In genomic region chr12:40013292-40013691, GRCh38 we compare ENCODE assay signal across 26 cellular contexts.
"Had no signal": no experiment of that assay in that cellular context is flagged by ENCODE, and none has a peak within 500 bp of the region (broad histone marks: within the 10 kb centered on the region; RNA-seq: fewer than 3 reads in every experiment).

No MANE protein-coding gene starts in this region.

- H3K4me3 ChIP-seq: esophagus muscularis mucosa, gastroesophageal sphincter had no signal

- H3K36me3 Mint-ChIP-seq: activated CD4-positive, alpha-beta memory T cell treated with anti-CD3 and anti-CD28 coated beads for 36 hours; activated naive CD4-positive, alpha-beta T cell treated with anti-CD3 and anti-CD28 coated beads, Interleukin-2, amount 10 ng/mL, durations not matched to agents 7 days and 5 days; activated naive CD4-positive, alpha-beta T cell treated with anti-CD3 and anti-CD28 coated beads, Interleukin-2, amount 50 U/mL, for 72 hours had no signal

- H3K9me3 ChIP-seq: esophagus muscularis mucosa, gastroesophageal sphincter had no signal

- H3K9me3 Mint-ChIP-seq: activated CD4-positive, alpha-beta memory T cell treated with anti-CD3 and anti-CD28 coated beads for 36 hours; activated CD4-positive, alpha-beta T cell treated with anti-CD3 and anti-CD28 coated beads, Interleukin-2, amount 10 ng/mL, durations not matched to agents 24 days and 14 days; activated naive CD4-positive, alpha-beta T cell treated with anti-CD3 and anti-CD28 coated beads, Interleukin-2, amount 10 ng/mL, durations not matched to agents 7 days and 5 days; activated naive CD4-positive, alpha-beta T cell treated with anti-CD3 and anti-CD28 coated beads, Interleukin-2, amount 50 U/mL, for 72 hours; activated naive CD8-positive, alpha-beta T cell treated with anti-CD3 and anti-CD28 coated beads, Interleukin-2, amount 10 ng/mL, durations not matched to agents 7 days and 5 days; activated T-cell treated with anti-CD3 and anti-CD28 coated beads, Interleukin-2, amount 50 U/mL, for 24 hours; activated T-cell treated with anti-CD3 and anti-CD28 coated beads, Interleukin-2, amount 50 U/mL, for 72 hours; central memory CD8-positive, alpha-beta T cell; effector memory CD8-positive, alpha-beta T cell had no signal

- H3K36me3 ChIP-seq: brain microvascular endothelial cell, esophagus muscularis mucosa, gastroesophageal sphincter had no signal

- H3K27me3 Mint-ChIP-seq: activated CD4-positive, alpha-beta memory T cell treated with anti-CD3 and anti-CD28 coated beads for 36 hours; activated CD4-positive, alpha-beta T cell treated with anti-CD3 and anti-CD28 coated beads for 36 hours; activated naive CD4-positive, alpha-beta T cell treated with anti-CD3 and anti-CD28 coated beads, Interleukin-2, amount 10 ng/mL, durations not matched to agents 7 days and 5 days; activated naive CD8-positive, alpha-beta T cell treated with anti-CD3 and anti-CD28 coated beads, Interleukin-2, amount 10 ng/mL, durations not matched to agents 7 days and 5 days; activated T-cell treated with anti-CD3 and anti-CD28 coated beads, Interleukin-2, amount 50 U/mL, for 24 hours; central memory CD8-positive, alpha-beta T cell; effector memory CD8-positive, alpha-beta T cell had no signal

- H3K27ac ChIP-seq: brain microvascular endothelial cell, esophagus muscularis mucosa, gastroesophageal sphincter had no signal

- H3K27me3 ChIP-seq: brain microvascular endothelial cell, esophagus muscularis mucosa, gastroesophageal sphincter had no signal

- DNase-seq: activated CD4-positive, alpha-beta memory T cell treated with anti-CD3 and anti-CD28 coated beads for 36 hours; activated CD4-positive, alpha-beta T cell treated with anti-CD3 and anti-CD28 coated beads for 36 hours; activated CD4-positive, alpha-beta T cell treated with anti-CD3 and anti-CD28 coated beads, Interleukin-2, amount 10 ng/mL, durations not matched to agents 24 days and 14 days; activated CD4-positive, CD25-positive, alpha-beta regulatory T cell; activated CD4-positive, CD25-positive, alpha-beta regulatory T cell treated with anti-CD3 and anti-CD28 coated beads, Interleukin-2, amount 50 U/mL, for 72 hours; activated CD8-positive, alpha-beta memory T cell treated with anti-CD3 and anti-CD28 coated beads, Interleukin-2, amount 50 U/mL, for 48 hours; activated CD8-positive, alpha-beta T cell treated with anti-CD3 and anti-CD28 coated beads, Interleukin-2, amount 10 ng/mL, durations not matched to agents 7 days and 5 days; activated gamma-delta T cell; activated naive CD4-positive, alpha-beta T cell; activated naive CD4-positive, alpha-beta T cell treated with anti-CD3 and anti-CD28 coated beads, Interleukin-2, amount 10 ng/mL, durations not matched to agents 7 days and 5 days; activated naive CD8-positive, alpha-beta T cell treated with anti-CD3 and anti-CD28 coated beads, Interleukin-2, amount 10 ng/mL, durations not matched to agents 7 days and 5 days; activated T-cell treated with anti-CD3 and anti-CD28 coated beads for 4 hours; activated T-cell treated with anti-CD3 and anti-CD28 coated beads, Interleukin-2, amount 50 U/mL, for 24 hours; activated T-cell treated with anti-CD3 and anti-CD28 coated beads, Interleukin-2, amount 50 U/mL, for 72 hours; brain microvascular endothelial cell; cortex of kidney; dermis blood vessel endothelial cell; effector CD4-positive, alpha-beta T cell; effector memory CD8-positive, alpha-beta T cell; erythroblast; foreskin melanocyte; T-helper 2 cell had no signal

- ATAC-seq: activated CD4-positive, alpha-beta T cell treated with anti-CD3 and anti-CD28 coated beads for 36 hours; activated CD8-positive, alpha-beta T cell treated with anti-CD3 and anti-CD28 coated beads, Interleukin-2, amount 10 ng/mL, durations not matched to agents 7 days and 5 days; effector memory CD8-positive, alpha-beta T cell; gastroesophageal sphincter had no signal

- H3K4me3 Mint-ChIP-seq: activated CD4-positive, alpha-beta memory T cell treated with anti-CD3 and anti-CD28 coated beads for 36 hours; activated CD4-positive, alpha-beta T cell treated with anti-CD3 and anti-CD28 coated beads for 36 hours; activated CD4-positive, alpha-beta T cell treated with anti-CD3 and anti-CD28 coated beads, Interleukin-2, amount 10 ng/mL, durations not matched to agents 24 days and 14 days; activated CD8-positive, alpha-beta T cell treated with anti-CD3 and anti-CD28 coated beads, Interleukin-2, amount 10 ng/mL, durations not matched to agents 7 days and 5 days; activated naive CD4-positive, alpha-beta T cell treated with anti-CD3 and anti-CD28 coated beads, Interleukin-2, amount 10 ng/mL, durations not matched to agents 7 days and 5 days; activated naive CD8-positive, alpha-beta T cell treated with anti-CD3 and anti-CD28 coated beads, Interleukin-2, amount 10 ng/mL, durations not matched to agents 7 days and 5 days; activated T-cell treated with anti-CD3 and anti-CD28 coated beads, Interleukin-2, amount 50 U/mL, for 24 hours; activated T-cell treated with anti-CD3 and anti-CD28 coated beads, Interleukin-2, amount 50 U/mL, for 72 hours; central memory CD8-positive, alpha-beta T cell; effector memory CD8-positive, alpha-beta T cell had no signal

- H3K27ac Mint-ChIP-seq: activated CD4-positive, alpha-beta memory T cell treated with anti-CD3 and anti-CD28 coated beads for 36 hours; activated CD4-positive, alpha-beta T cell treated with anti-CD3 and anti-CD28 coated beads for 36 hours; activated CD4-positive, alpha-beta T cell treated with anti-CD3 and anti-CD28 coated beads, Interleukin-2, amount 10 ng/mL, durations not matched to agents 24 days and 14 days; activated CD8-positive, alpha-beta T cell treated with anti-CD3 and anti-CD28 coated beads, Interleukin-2, amount 10 ng/mL, durations not matched to agents 7 days and 5 days; activated naive CD4-positive, alpha-beta T cell treated with anti-CD3 and anti-CD28 coated beads, Interleukin-2, amount 10 ng/mL, durations not matched to agents 7 days and 5 days; activated naive CD8-positive, alpha-beta T cell treated with anti-CD3 and anti-CD28 coated beads, Interleukin-2, amount 10 ng/mL, durations not matched to agents 7 days and 5 days; activated T-cell treated with anti-CD3 and anti-CD28 coated beads, Interleukin-2, amount 50 U/mL, for 72 hours had no signal
